23 cellular contexts compared by ENCODE assay signal in the genomic region with DNA sequence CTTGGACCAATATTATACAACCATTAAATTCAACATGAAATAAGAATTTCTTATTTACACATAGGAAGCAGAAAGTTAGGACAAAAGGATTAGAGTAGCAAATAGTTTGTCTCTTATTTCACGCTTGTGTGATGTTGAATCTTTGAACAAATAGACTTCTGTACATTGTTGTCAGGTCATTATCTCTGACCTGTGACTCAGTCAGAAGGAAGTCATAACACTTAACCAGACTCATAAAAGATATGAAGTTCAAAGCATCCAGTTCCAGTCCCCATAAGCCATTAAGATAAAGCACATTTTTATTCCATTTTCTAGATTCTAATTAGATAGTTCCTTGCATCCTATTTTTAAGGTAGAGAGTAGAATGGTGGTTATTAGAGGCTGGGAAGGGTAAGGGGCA.
DNase-seq lines count a peak whose midpoint lies in the region; ATAC-seq and TF ChIP-seq lines count a peak whose summit lies in the region.
"Had no signal": no experiment of that assay in that cellular context is flagged by ENCODE, and none has a peak within 500 bp of the region (broad histone marks: within the 10 kb centered on the region; RNA-seq: fewer than 3 reads in every experiment).

No MANE protein-coding gene starts in this region.

- H3K4me3 ChIP-seq in RWPE2 (ENCODE audit: severe bottlenecking) (no peak overlapping the region), fibroblast of villous mesenchyme (ENCODE audit: low read depth, low read length) (no peak overlapping the region)
- H3K4me3 ChIP-seq: heart left ventricle had no signal

- POLR2A ChIA-PET in activated CD8-positive, alpha-beta T cell treated with anti-CD3 and anti-CD28 coated beads for 36 hours (lab: Charles Lee) = no interaction called here

- TF ChIP-seq CTCF in RWPE2 (IDR thresholded peaks at IDR 0.05; ENCODE audit: poor library complexity, severe bottlenecking) (no peak), fibroblast of villous mesenchyme (IDR thresholded peaks at IDR 0.05; ENCODE audit: insufficient read depth, low read depth, low read length) (no peak), type B pancreatic cell (conservative IDR thresholded peaks at IDR 0.05) (no peak)
- no peak for TF ChIP-seq CTCF in activated CD8-positive, alpha-beta T cell treated with anti-CD3 and anti-CD28 coated beads for 36 hours (IDR thresholded peaks at IDR 0.05)

- no peaks in the 10 kb centered on the region; the same call in 1 of the 2 replicates for H3K36me3 ChIP-seq in RWPE2 (ENCODE audit: low read depth)
- H3K36me3 ChIP-seq: heart left ventricle had no signal

- no peaks in the 10 kb centered on the region for H3K4me1 Mint-ChIP-seq in type B pancreatic cell (ENCODE audit: unreplicated experiment)
- no peaks in the 10 kb centered on the region for H3K4me1 Mint-ChIP-seq in activated CD8-positive, alpha-beta T cell treated with anti-CD3 and anti-CD28 coated beads for 36 hours (ENCODE audit: low read depth)
- H3K4me1 Mint-ChIP-seq: activated CD4-positive, alpha-beta T cell treated with anti-CD3 and anti-CD28 coated beads for 36 hours had no signal

- H3K4me1 ChIP-seq in RWPE2 (ENCODE audit: insufficient read depth, poor library complexity, severe bottlenecking) = no peaks in the 10 kb centered on the region
- H3K4me1 ChIP-seq: heart left ventricle had no signal

- H3K36me3 Mint-ChIP-seq in type B pancreatic cell = no peaks in the 10 kb centered on the region
- no peaks in the 10 kb centered on the region for H3K36me3 Mint-ChIP-seq in activated CD8-positive, alpha-beta T cell treated with anti-CD3 and anti-CD28 coated beads for 36 hours (ENCODE audit: low read depth)

- H3K27me3 ChIP-seq in RWPE2 (ENCODE audit: insufficient read depth, poor library complexity, severe bottlenecking) = no peaks in the 10 kb centered on the region
- H3K27me3 ChIP-seq: heart left ventricle had no signal

- CTCF ChIA-PET in activated CD8-positive, alpha-beta T cell treated with anti-CD3 and anti-CD28 coated beads for 36 hours (lab: Charles Lee) = no interaction called here

- DNase-seq in A172 (ENCODE audit: low spot score) = peak; percentile 78
- DNase-seq in HCEC 1CT = peak; percentile 6
- DNase-seq in RWPE2 (ENCODE audit: low spot score) = no peak
- peak; percentile 5 for DNase-seq in fibroblast of villous mesenchyme (ENCODE audit: low read depth)
- no peak for DNase-seq in type B pancreatic cell (ENCODE audit: extremely low spot score, unreplicated experiment)
- no peak for DNase-seq in activated CD8-positive, alpha-beta T cell treated with anti-CD3 and anti-CD28 coated beads for 36 hours
- no peak for DNase-seq in activated CD4-positive, CD25-positive, alpha-beta regulatory T cell (lab: John Stamatoyannopoulos, UW)
- DNase-seq: activated CD4-positive, alpha-beta T cell treated with anti-CD3 and anti-CD28 coated beads for 36 hours; activated CD8-positive, alpha-beta memory T cell treated with anti-CD3 and anti-CD28 coated beads, Interleukin-2, amount 50 U/mL, for 48 hours; activated naive CD4-positive, alpha-beta T cell; Calu3; heart left ventricle; IMR-90; islet precursor cell; NCI-H1105 treated with DMSO at 0.1 percent for 48 hours; NCI-H2227 treated with DMSO at 0.1 percent for 48 hours; retina; SHP77 treated with DMSO at 0.1 percent for 48 hours; stimulated activated CD4-positive, alpha-beta T cell treated with anti-CD3 and anti-CD28 coated beads, Interleukin-1b, Interleukin-23, amount 100 ng/mL, for 48 hours had no signal

- H3K27ac ChIP-seq in RWPE2 (ENCODE audit: poor library complexity, severe bottlenecking) = no peak overlapping the region
- H3K27ac ChIP-seq: heart left ventricle had no signal

- H3K4me3 Mint-ChIP-seq in type B pancreatic cell = no peak overlapping the region
- H3K4me3 Mint-ChIP-seq in activated CD8-positive, alpha-beta T cell treated with anti-CD3 and anti-CD28 coated beads for 36 hours = no peak overlapping the region
- H3K4me3 Mint-ChIP-seq: activated CD4-positive, alpha-beta T cell treated with anti-CD3 and anti-CD28 coated beads for 36 hours; dendritic cell treated with granulocyte-macrophage colony-stimulating factor and Interleukin-4, amounts not matched to agents 40 ng/mL and 50 ng/mL, for 4 days; T-helper 2 cell treated with Interferon-gamma antibody and Interleukin-4, amounts not matched to agents 5 μg/mL and 100 μg/mL, for 36 hours had no signal

- no peak overlapping the region for H3K27ac Mint-ChIP-seq in type B pancreatic cell
- H3K27ac Mint-ChIP-seq in activated CD8-positive, alpha-beta T cell treated with anti-CD3 and anti-CD28 coated beads for 36 hours = no peak overlapping the region
- H3K27ac Mint-ChIP-seq: activated CD4-positive, alpha-beta T cell treated with anti-CD3 and anti-CD28 coated beads for 36 hours; dendritic cell treated with granulocyte-macrophage colony-stimulating factor and Interleukin-4, amounts not matched to agents 40 ng/mL and 50 ng/mL, for 4 days; T-helper 2 cell treated with Interferon-gamma antibody and Interleukin-4, amounts not matched to agents 5 μg/mL and 100 μg/mL, for 36 hours had no signal

- no peaks in the 10 kb centered on the region for H3K9me3 ChIP-seq in RWPE2 (ENCODE audit: severe bottlenecking)

- ATAC-seq in RWPE2 (ENCODE audit: low read depth) (peak; percentile 70; the same call in 2 of the 3 replicates), GM19395 (IDR thresholded peaks at IDR 0.05; ENCODE audit: unreplicated experiment) (no peak)
- no peak for ATAC-seq in activated CD8-positive, alpha-beta T cell treated with anti-CD3 and anti-CD28 coated beads for 36 hours
- ATAC-seq: activated CD4-positive, alpha-beta T cell treated with anti-CD3 and anti-CD28 coated beads for 36 hours; esophagus mucosa; heart left ventricle had no signal

- intact Hi-C loops in activated CD8-positive, alpha-beta T cell treated with anti-CD3 and anti-CD28 coated beads for 36 hours (cut with micrococcal nuclease) = no loop called here

- H3K27me3 Mint-ChIP-seq in type B pancreatic cell = no peaks in the 10 kb centered on the region
- peaks cover 2% of the 10 kb centered on the region for H3K27me3 Mint-ChIP-seq in activated CD8-positive, alpha-beta T cell treated with anti-CD3 and anti-CD28 coated beads for 36 hours
- H3K27me3 Mint-ChIP-seq: activated CD4-positive, alpha-beta T cell treated with anti-CD3 and anti-CD28 coated beads for 36 hours; dendritic cell treated with granulocyte-macrophage colony-stimulating factor and Interleukin-4, amounts not matched to agents 40 ng/mL and 50 ng/mL, for 4 days had no signal

- H3K9me3 Mint-ChIP-seq in type B pancreatic cell = no peaks in the 10 kb centered on the region
- no peaks in the 10 kb centered on the region for H3K9me3 Mint-ChIP-seq in activated CD8-positive, alpha-beta T cell treated with anti-CD3 and anti-CD28 coated beads for 36 hours
- H3K9me3 Mint-ChIP-seq: dendritic cell treated with granulocyte-macrophage colony-stimulating factor and Interleukin-4, amounts not matched to agents 40 ng/mL and 50 ng/mL, for 4 days; T-helper 2 cell treated with Interferon-gamma antibody and Interleukin-4, amounts not matched to agents 5 μg/mL and 100 μg/mL, for 36 hours had no signal

Comparison
In these comparisons a context has a peak if more than half of its experiments do, and no peak if none do; other contexts are left out.
1. DNase-seq: peak in A172 (single experiment), HCEC 1CT (single experiment) and fibroblast of villous mesenchyme (single experiment); none in RWPE2 (single experiment), type B pancreatic cell (single experiment), activated CD8-positive, alpha-beta T cell treated with anti-CD3 and anti-CD28 coated beads for 36 hours (single experiment) and activated CD4-positive, CD25-positive, alpha-beta regulatory T cell (0 of 4).